In the genomic region with DNA sequence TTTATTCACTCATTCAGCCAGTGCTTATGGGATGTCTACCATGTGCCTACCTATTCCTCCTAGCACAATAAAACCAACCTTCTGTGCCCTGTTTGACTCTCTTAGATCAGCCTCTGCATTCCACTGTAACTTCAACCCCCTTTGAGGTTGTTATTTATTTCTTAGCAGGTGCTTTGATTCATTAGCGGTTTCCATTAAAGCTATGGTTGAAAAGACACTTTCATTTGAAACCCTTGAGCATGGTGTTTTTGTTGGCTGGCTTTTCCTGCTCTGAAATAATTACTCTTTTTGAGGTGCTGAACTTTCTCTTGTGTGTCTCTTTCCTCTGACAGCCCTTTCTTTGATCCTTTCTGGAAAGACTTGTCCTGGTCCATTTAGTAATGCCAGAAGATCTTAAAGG, we compare ENCODE assay signal across 14 cellular contexts.
DNase-seq lines count a peak whose midpoint lies in the region; ATAC-seq lines count a peak whose summit lies in the region.
"Had no signal": no experiment of that assay in that cellular context is flagged by ENCODE, and none has a peak within 500 bp of the region (broad histone marks: within the 10 kb centered on the region; RNA-seq: fewer than 3 reads in every experiment).

No MANE protein-coding gene starts in this region.

- ATAC-seq in GM18511 (IDR thresholded peaks at IDR 0.05; ENCODE audit: unreplicated experiment), result no peak

- peak in 2 of 3 experiments; percentile 14 to 25 for DNase-seq in NCI-H1417 (lab: John Stamatoyannopoulos, UW)
- DNase-seq in NCI-H1417 treated with DMSO at 0.1 percent for 48 hours (lab: John Stamatoyannopoulos, UW), result no peak
- peak; percentile 16 for DNase-seq in NCI-H69 (lab: John Stamatoyannopoulos, UW)
- DNase-seq in left kidney (ENCODE audit: low read depth, low spot score), result peak; percentile 97
- DNase-seq in activated gamma-delta T cell (lab: John Stamatoyannopoulos, UW), result no peak
- DNase-seq in Ammon's horn (ENCODE audit: low spot score), result no peak
- DNase-seq: 8988T; AML-193; Calu3; CD4-positive, CD25-positive, alpha-beta regulatory T cell; DMS 273 treated with DMSO at 0.1 percent for 48 hours; DMS79 treated with DMSO at 0.1 percent for 48 hours; EL had no signal

Comparison
In these comparisons a context has a peak if more than half of its experiments do, and no peak if none do; other contexts are left out.
1. DNase-seq: peak in NCI-H1417 (2 of 3), NCI-H69 (single experiment) and left kidney (single experiment); none in NCI-H1417 treated with DMSO at 0.1 percent for 48 hours (single experiment), activated gamma-delta T cell (single experiment) and Ammon's horn (single experiment).